Comparison of ENCODE assay signal across 23 cellular contexts in the genomic region with DNA sequence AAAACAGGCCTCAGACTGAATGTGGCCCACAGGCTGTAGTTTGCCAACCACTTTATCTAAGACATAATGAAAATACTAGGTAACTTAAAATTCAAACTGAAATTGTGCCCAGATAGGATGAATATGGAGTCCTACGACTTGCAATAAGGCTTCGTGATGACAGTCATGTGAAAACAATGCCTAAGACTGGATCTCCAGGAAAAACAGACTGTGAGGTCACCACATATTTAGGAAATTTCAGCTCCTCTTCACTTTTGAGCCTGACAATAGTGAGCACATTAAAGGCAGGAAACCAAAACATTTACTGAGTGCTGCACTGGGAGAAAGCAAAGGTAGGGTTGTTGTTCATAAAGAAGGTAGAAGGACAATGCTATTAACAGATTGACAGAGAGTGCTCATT.
"Had no signal": no experiment of that assay in that cellular context is flagged by ENCODE, and none has a peak within 500 bp of the region (broad histone marks: within the 10 kb centered on the region; RNA-seq: fewer than 3 reads in every experiment).

No MANE protein-coding gene starts in this region.

- H3K4me3 ChIP-seq: psoas muscle, transverse colon had no signal

- H2AFZ ChIP-seq: parathyroid adenoma had no signal

- DNase-seq: activated CD4-positive, alpha-beta memory T cell treated with anti-CD3 and anti-CD28 coated beads for 36 hours; activated CD4-positive, alpha-beta T cell treated with anti-CD3 and anti-CD28 coated beads, Interleukin-2, amount 10 ng/mL, durations not matched to agents 24 days and 14 days; activated CD4-positive, CD25-positive, alpha-beta regulatory T cell treated with anti-CD3 and anti-CD28 coated beads, Interleukin-2, amount 50 U/mL, for 72 hours; activated CD8-positive, alpha-beta memory T cell treated with anti-CD3 and anti-CD28 coated beads, Interleukin-2, amount 50 U/mL, for 4 hours; activated gamma-delta T cell treated with Interleukin-2 at 50 U/mL for 16 hours; activated naive CD8-positive, alpha-beta T cell treated with anti-CD3 and anti-CD28 coated beads, Interleukin-2, amount 50 U/mL, for 24 hours; activated T-cell treated with anti-CD3 and anti-CD28 coated beads, Interleukin-2, amount 50 U/mL, for 24 hours; amygdala; caudate nucleus; effector CD4-positive, alpha-beta T cell; head of caudate nucleus; hippocampal formation; left cardiac atrium; midbrain; naive thymus-derived CD4-positive, alpha-beta T cell; nucleus accumbens; psoas muscle; stimulated activated CD4-positive, alpha-beta T cell treated with anti-CD3 and anti-CD28 coated beads, Interleukin-15, amount 100 ng/mL, for 24 hours; stimulated activated CD4-positive, alpha-beta T cell treated with anti-CD3 and anti-CD28 coated beads, Interleukin-2, amount 100 ng/mL, for 24 hours; stimulated activated naive CD4-positive, alpha-beta T cell; T-helper 9 cell; transverse colon had no signal

- H3K9me3 ChIP-seq: psoas muscle, transverse colon had no signal

- H3K4me1 ChIP-seq: psoas muscle, transverse colon had no signal

- H3K9ac ChIP-seq: parathyroid adenoma had no signal

- H3K27me3 ChIP-seq: transverse colon had no signal

- H3K79me2 ChIP-seq: parathyroid adenoma had no signal

- H3K36me3 ChIP-seq: transverse colon had no signal

- H3K27ac ChIP-seq: parathyroid adenoma, psoas muscle, transverse colon had no signal
